Comparison of ENCODE assay signal across 9 cellular contexts in genomic region chr19:41535029-41535622, GRCh38. TPM values are rescaled to one million over a fixed set of nuclear protein-coding genes. Genes with fewer than 3 reads are reported as not detected.
DNase-seq lines count a peak whose midpoint lies in the region; ATAC-seq and TF ChIP-seq lines count a peak whose summit lies in the region.
"Had no signal": no experiment of that assay in that cellular context is flagged by ENCODE, and none has a peak within 500 bp of the region (broad histone marks: within the 10 kb centered on the region; RNA-seq: fewer than 3 reads in every experiment).

No MANE protein-coding gene starts in this region.

- H3K9me3 Mint-ChIP-seq in activated naive CD4-positive, alpha-beta T cell treated with anti-CD3 and anti-CD28 coated beads, Interleukin-2, amount 50 U/mL, for 24 hours = peaks cover 4% of the 10 kb centered on the region
- peaks cover 0 to 6% (median 0%) of the 10 kb centered on the region in 3 donors for H3K9me3 Mint-ChIP-seq in T-cell

- peak overlapping the region; percentile 12 for H3K27ac ChIP-seq in upper lobe of right lung
- peak overlapping the region in 1 of 4 donors; percentile 46 for H3K27ac ChIP-seq in gastrocnemius medialis

- intact Hi-C loops in upper lobe of right lung (cut with DNase I) = no loop called here
- intact Hi-C loops in gastrocnemius medialis (cut with DNase I; ENCODE audit: low total_unique reads) = loop anchor here (10.0 kb wide), 1 partner anchor 90 kb away; the partner anchor contains the start of gene ERICH4

- H3K36me3 Mint-ChIP-seq in activated naive CD4-positive, alpha-beta T cell treated with anti-CD3 and anti-CD28 coated beads, Interleukin-2, amount 50 U/mL, for 24 hours = peaks cover 29% of the 10 kb centered on the region
- H3K36me3 Mint-ChIP-seq in T-cell = no peaks in the 10 kb centered on the region

- in situ Hi-C loops in gastrocnemius medialis (cut with MboI; ENCODE audit: low sequenced_read_pairs in 4 of 4) = no loop called here

- POLR2A ChIA-PET in T-cell (lab: Charles Lee) = no interaction called here

- no peaks in the 10 kb centered on the region for H3K9me3 ChIP-seq in upper lobe of right lung
- no peaks in the 10 kb centered on the region for H3K9me3 ChIP-seq in gastrocnemius medialis

- H3K36me3 ChIP-seq in upper lobe of right lung = no peaks in the 10 kb centered on the region
- H3K36me3 ChIP-seq in gastrocnemius medialis = no peaks in the 10 kb centered on the region

- H3K4me3 ChIP-seq in upper lobe of right lung (no peak overlapping the region), gastrocnemius medialis (no peak overlapping the region)

- TF ChIP-seq CTCF in upper lobe of right lung (IDR thresholded peaks at IDR 0.05) (no peak), gastrocnemius medialis (IDR thresholded peaks at IDR 0.05 in 4 of 5, conservative IDR thresholded peaks at IDR 0.05 in 1 of 5) (no peak)

- CTCF ChIA-PET in T-cell (lab: Charles Lee) = no interaction called here

- ATAC-seq in HG02938 (IDR thresholded peaks at IDR 0.05; ENCODE audit: unreplicated experiment) (peak; percentile 75), T-cell (replicated peaks in 1 of 4) (peak in 1 of 4 experiments; percentile 5), upper lobe of right lung (no peak), gastrocnemius medialis (no peak)

- H3K4me1 ChIP-seq in upper lobe of right lung = peaks cover 49% of the 10 kb centered on the region
- H3K4me1 ChIP-seq in gastrocnemius medialis = peaks cover 0 to 16% of the 10 kb centered on the region in 2 donors

- no peak for TF ChIP-seq POLR2A in gastrocnemius medialis (IDR thresholded peaks at IDR 0.05)

- peak overlapping the region; percentile 76 for H3K4me3 Mint-ChIP-seq in activated naive CD4-positive, alpha-beta T cell treated with anti-CD3 and anti-CD28 coated beads, Interleukin-2, amount 50 U/mL, for 24 hours
- H3K4me3 Mint-ChIP-seq in T-cell = peak overlapping the region; percentile 50 to 71 (median 66)

- no peaks in the 10 kb centered on the region for H3K27me3 Mint-ChIP-seq in activated naive CD4-positive, alpha-beta T cell treated with anti-CD3 and anti-CD28 coated beads, Interleukin-2, amount 50 U/mL, for 24 hours
- peaks cover 0 to 5% of the 10 kb centered on the region in 2 donors for H3K27me3 Mint-ChIP-seq in T-cell

- H3K27me3 ChIP-seq in upper lobe of right lung (no peaks in the 10 kb centered on the region), gastrocnemius medialis (no peaks in the 10 kb centered on the region)

- H3K4me1 Mint-ChIP-seq in activated naive CD4-positive, alpha-beta T cell treated with anti-CD3 and anti-CD28 coated beads, Interleukin-2, amount 50 U/mL, for 24 hours = peaks cover 69% of the 10 kb centered on the region
- peaks cover 51 to 56% (median 52%) of the 10 kb centered on the region in 3 donors for H3K4me1 Mint-ChIP-seq in T-cell

- no peak for DNase-seq in activated naive CD4-positive, alpha-beta T cell treated with anti-CD3 and anti-CD28 coated beads, Interleukin-2, amount 50 U/mL, for 16 hours
- DNase-seq in T-cell (no peak), upper lobe of right lung (no peak), gastrocnemius medialis (no peak), H4 (ENCODE audit: low spot score) (no peak)
- no peak for DNase-seq in stimulated activated naive CD4-positive, alpha-beta T cell treated with Interleukin-2 at 50 U/mL for 16 hours (lab: John Stamatoyannopoulos, UW)
- DNase-seq: NCI-H524 had no signal

- H3K27ac Mint-ChIP-seq in activated naive CD4-positive, alpha-beta T cell treated with anti-CD3 and anti-CD28 coated beads, Interleukin-2, amount 50 U/mL, for 24 hours = peak overlapping the region; percentile 97
- peak overlapping the region; percentile 79 to 89 for H3K27ac Mint-ChIP-seq in T-cell

RNA-seq across cellular contexts. Expression of gene CEACAM21, which starts 40.8 kb away (rescaled TPM):
- total RNA-seq in T-cell (10 to 100 TPM; 34.5 to 63.1 (median 40.3) TPM), upper lobe of right lung (16.3 TPM), gastrocnemius medialis (under 1 TPM in 1 of 4 donors, not detected in 3; 0.49 TPM)
- 0.14 TPM in 1 of 2 replicates, not detected in the other for total RNA-seq in H4 (2014; rRNA removed; shearing (Covaris generic))

Comparison
In these comparisons a context has a peak if more than half of its experiments do, and no peak if none do; other contexts are left out.
1. RNA of gene CEACAM21, which starts 40.8 kb away (total RNA-seq): 34.5 to 63.1 TPM in T-cell and 16.3 TPM in upper lobe of right lung (single experiment); 0.14 TPM in H4 and 0.49 TPM in gastrocnemius medialis; every median in the first group is over 10 times any median in the second.